8 cellular contexts compared by ENCODE assay signal in genomic region chr5:134846641-134846960, GRCh38. TPM values are rescaled to one million over a fixed set of nuclear protein-coding genes. Genes with fewer than 3 reads are reported as not detected.
A peak's percentile ranks its signal among the peaks of the same experiment; 100 is the strongest.
DNase-seq lines count a peak whose midpoint lies in the region; ATAC-seq, FAIRE-seq and TF ChIP-seq lines count a peak whose summit lies in the region.

No MANE protein-coding gene starts in this region.

- peak; percentile 43 for DNase-seq in ELR (ENCODE audit: low read depth)
- DNase-seq in activated CD4-positive, alpha-beta T cell treated with anti-CD3 and anti-CD28 coated beads, Interleukin-2, amount 10 ng/mL, durations not matched to agents 24 days and 14 days, result no peak
- peak; percentile 6 for DNase-seq in fibroblast of gingiva (ENCODE audit: low read depth)
- no peak for DNase-seq in pancreas
- no peak for DNase-seq in NCI-H2171 (lab: John Stamatoyannopoulos, UW)

- H3K9me3 Mint-ChIP-seq in activated CD4-positive, alpha-beta T cell treated with anti-CD3 and anti-CD28 coated beads, Interleukin-2, amount 10 ng/mL, durations not matched to agents 24 days and 14 days, result no peaks in the 10 kb centered on the region

- peak; percentile 5 for ATAC-seq in HG03175 (IDR thresholded peaks at IDR 0.05; ENCODE audit: unreplicated experiment)
- peak in 3 of 4 donors; percentile 1 to 2 (median 1) for ATAC-seq in pancreas
- ATAC-seq in HG02885 (IDR thresholded peaks at IDR 0.05; ENCODE audit: poor library complexity, unreplicated experiment), result no peak
- ATAC-seq in HG02938 (IDR thresholded peaks at IDR 0.05; ENCODE audit: unreplicated experiment), result no peak

- no peaks in the 10 kb centered on the region for H3K27me3 ChIP-seq in pancreas

- H3K27ac ChIP-seq in pancreas, result peak overlapping the region; percentile 81 to 93 (median 90)

- no peaks in the 10 kb centered on the region for H3K9me3 ChIP-seq in pancreas

- H3K4me3 ChIP-seq in pancreas, result peak overlapping the region; percentile 66 to 90 (median 82)

- WGBS in pancreas, 2 donors, result 0 to 1% methylated on average over 11 of the region's 11 CpGs

- H3K27me3 Mint-ChIP-seq in activated CD4-positive, alpha-beta T cell treated with anti-CD3 and anti-CD28 coated beads, Interleukin-2, amount 10 ng/mL, durations not matched to agents 24 days and 14 days, result no peaks in the 10 kb centered on the region

- H3K4me1 Mint-ChIP-seq in activated CD4-positive, alpha-beta T cell treated with anti-CD3 and anti-CD28 coated beads, Interleukin-2, amount 10 ng/mL, durations not matched to agents 24 days and 14 days, result peaks cover 26% of the 10 kb centered on the region

- intact Hi-C loops in activated CD4-positive, alpha-beta T cell treated with anti-CD3 and anti-CD28 coated beads, Interleukin-2, amount 10 ng/mL, durations not matched to agents 24 days and 14 days (cut with micrococcal nuclease), result loop anchor here (5.0 kb wide), 1 partner anchor 34 kb away; no protein-coding TSS in a partner anchor
- intact Hi-C loops in pancreas (cut with DNase I), result no loop called here

- peaks cover 25% of the 10 kb centered on the region for H3K36me3 Mint-ChIP-seq in activated CD4-positive, alpha-beta T cell treated with anti-CD3 and anti-CD28 coated beads, Interleukin-2, amount 10 ng/mL, durations not matched to agents 24 days and 14 days (ENCODE audit: low read depth)

- TF ChIP-seq CTCF in pancreas (IDR thresholded peaks at IDR 0.05), result no peak

- peak overlapping the region; percentile 98 for H3K4me3 Mint-ChIP-seq in activated CD4-positive, alpha-beta T cell treated with anti-CD3 and anti-CD28 coated beads, Interleukin-2, amount 10 ng/mL, durations not matched to agents 24 days and 14 days

- peaks cover 0 to 18% (median 11%) of the 10 kb centered on the region in 3 donors for H3K4me1 ChIP-seq in pancreas

- no peak for FAIRE-seq in pancreas (lab: Jason Lieb, UNC)

- H3K36me3 ChIP-seq in pancreas, result no peaks in the 10 kb centered on the region

- H3K27ac Mint-ChIP-seq in activated CD4-positive, alpha-beta T cell treated with anti-CD3 and anti-CD28 coated beads, Interleukin-2, amount 10 ng/mL, durations not matched to agents 24 days and 14 days, result peak overlapping the region; percentile 97

RNA-seq across cellular contexts. Expression of gene C5orf24, which starts 0.8 kb away (rescaled TPM):
- total RNA-seq in activated CD4-positive, alpha-beta T cell treated with anti-CD3 and anti-CD28 coated beads, Interleukin-2, amount 10 ng/mL, durations not matched to agents 24 days and 14 days, result 38.7 and 43.9 TPM in 2 replicates
- 10 to 100 TPM in 5 of 6 donors, 1 to 10 TPM in 1; 7.7 to 17.2 (median 13.8) TPM for total RNA-seq in pancreas
- polyA plus RNA-seq in pancreas, result 10 to 100 TPM in 1 of 2 donors, 1 to 10 TPM in 1; 6.0 to 15.9 TPM

RNA-seq across cellular contexts. Expression of gene TXNDC15, which starts 27.6 kb away (rescaled TPM):
- total RNA-seq in activated CD4-positive, alpha-beta T cell treated with anti-CD3 and anti-CD28 coated beads, Interleukin-2, amount 10 ng/mL, durations not matched to agents 24 days and 14 days, result 46.2 and 51.3 TPM in 2 replicates
- total RNA-seq in pancreas, result 10 to 100 TPM; 26.2 to 35.1 (median 31.4) TPM
- 10 to 100 TPM; 34.1 to 61.5 TPM for polyA plus RNA-seq in pancreas

RNA-seq across cellular contexts. Expression of gene PCBD2, which starts 58.3 kb away (rescaled TPM):
- total RNA-seq in activated CD4-positive, alpha-beta T cell treated with anti-CD3 and anti-CD28 coated beads, Interleukin-2, amount 10 ng/mL, durations not matched to agents 24 days and 14 days, result 11.0 and 14.1 TPM in 2 replicates
- 1 to 10 TPM; 6.5 to 9.1 (median 7.5) TPM for total RNA-seq in pancreas
- 1 to 10 TPM; 5.0 to 6.0 TPM for polyA plus RNA-seq in pancreas

Comparison
In these comparisons a context has a peak if more than half of its experiments do, and no peak if none do; other contexts are left out.
1. DNase-seq: peak in ELR (single experiment) and fibroblast of gingiva (single experiment); none in activated CD4-positive, alpha-beta T cell treated with anti-CD3 and anti-CD28 coated beads, Interleukin-2, amount 10 ng/mL, durations not matched to agents 24 days and 14 days (single experiment), pancreas (0 of 6) and NCI-H2171 (single experiment).
2. ATAC-seq: peak in HG03175 (single experiment) and pancreas (3 of 4); none in HG02885 (single experiment) and HG02938 (single experiment).